Comparison of ENCODE assay signal across 8 cellular contexts in the genomic region with DNA sequence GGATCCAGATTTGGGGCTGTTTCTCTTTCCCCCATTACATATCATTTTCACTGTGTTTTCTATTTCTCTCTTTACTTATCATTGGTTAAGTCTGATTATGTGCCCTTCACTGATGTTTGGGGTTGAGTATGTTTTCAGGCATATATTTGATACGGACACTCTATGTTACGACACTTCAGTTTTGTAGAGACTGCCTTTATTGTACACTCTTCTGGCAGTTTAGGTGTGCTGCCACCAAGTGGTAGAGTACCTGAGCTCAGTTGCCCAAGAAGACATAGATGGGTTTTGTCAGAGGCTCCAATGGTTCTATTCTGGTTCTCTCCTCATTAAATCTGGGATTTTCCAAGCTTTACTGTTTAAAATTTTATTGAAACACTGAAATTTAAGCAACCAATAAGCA.
DNase-seq lines count a peak whose midpoint lies in the region; ATAC-seq, FAIRE-seq and TF ChIP-seq lines count a peak whose summit lies in the region.

No MANE protein-coding gene starts in this region.

- no peak for FAIRE-seq in GM12878 (lab: Jason Lieb, UNC)

- no peak overlapping the region for H2BK15ac ChIP-seq in mesenchymal stem cell (ENCODE audit: low read depth, poor library complexity, severe bottlenecking)

- H2AFZ ChIP-seq in GM12878 (ENCODE audit: control insufficient read depth, low read depth, low read length) (no peak overlapping the region), neural cell (ENCODE audit: low read depth, low read length) (no peak overlapping the region), mesenchymal stem cell (ENCODE audit: low read depth, low read length) (no peak overlapping the region)

- H3K14ac ChIP-seq in mesenchymal stem cell (ENCODE audit: low read length in 2 of 2) = no peak overlapping the region

- no peaks in the 10 kb centered on the region for H4K20me1 ChIP-seq in GM12878 (ENCODE audit: control insufficient read depth, insufficient read depth)
- no peaks in the 10 kb centered on the region for H4K20me1 ChIP-seq in neural cell (ENCODE audit: insufficient read depth)

- no peak for TF ChIP-seq POLR2A in GM12878 (IDR thresholded peaks at IDR 0.05; ENCODE audit: low read depth, low read length)
- no peak for TF ChIP-seq POLR2A in sigmoid colon (IDR thresholded peaks at IDR 0.05)

- no peaks in the 10 kb centered on the region for H3K9me2 ChIP-seq in neural cell (ENCODE audit: insufficient read depth, low read length)

- intact Hi-C loops in GM12878 (cut with micrococcal nuclease; ENCODE audit: unreplicated experiment) = loop anchor here (5.0 to 10.0 kb wide), 3 partner anchors 40 to 232 kb away; no protein-coding TSS in a partner anchor
- intact Hi-C loops in sigmoid colon (cut with DNase I) = no loop called here

- H4K91ac ChIP-seq in mesenchymal stem cell (ENCODE audit: low read length) = no peak overlapping the region

- ATAC-seq in GM12878 (peak; percentile 84), HG02884 (IDR thresholded peaks at IDR 0.05; ENCODE audit: unreplicated experiment) (no peak), GM21717 (IDR thresholded peaks at IDR 0.05; ENCODE audit: unreplicated experiment) (no peak)

- in situ Hi-C loops in GM12878 (cut with MboI) = no loop called here

- H3K9ac ChIP-seq in GM12878 (ENCODE audit: control insufficient read depth, insufficient read depth, low read length) (no peak overlapping the region), neural cell (ENCODE audit: low read length) (no peak overlapping the region), mesenchymal stem cell (ENCODE audit: low read length) (no peak overlapping the region)

- no peak overlapping the region for H2AK5ac ChIP-seq in mesenchymal stem cell (ENCODE audit: low read length, severe bottlenecking)

- H3K9me3 ChIP-seq in GM12878 (replicated peaks; ENCODE audit: control insufficient read depth, insufficient read depth, low read length) (peaks cover 2% of the 10 kb centered on the region; the same call in 2 of the 3 replicates), neural cell (ENCODE audit: low read length) (no peaks in the 10 kb centered on the region), mesenchymal stem cell (ENCODE audit: control insufficient read depth, low read length) (no peaks in the 10 kb centered on the region), sigmoid colon (no peaks in the 10 kb centered on the region)

- TF ChIP-seq EP300 in GM12878 (IDR thresholded peaks at IDR 0.05; ENCODE audit: borderline replicate concordance in 1 of 2, control insufficient read depth in 1 of 2, low read depth in 2 of 2, low read length in 2 of 2) (no peak), neural cell (conservative IDR thresholded peaks at IDR 0.05; ENCODE audit: poor library complexity, severe bottlenecking) (no peak), sigmoid colon (IDR thresholded peaks at IDR 0.05) (no peak)

- H3K4me3 ChIP-seq in GM12865 (ENCODE audit: low read depth, low read length) (no peak overlapping the region), GM12878 (no peak overlapping the region), neural cell (ENCODE audit: low read length) (no peak overlapping the region), mesenchymal stem cell (ENCODE audit: insufficient read depth in 1 of 2, low read depth in 1 of 2, low read length in 2 of 2) (no peak overlapping the region), sigmoid colon (no peak overlapping the region)

- no peaks in the 10 kb centered on the region for H3K79me1 ChIP-seq in mesenchymal stem cell (replicated peaks; ENCODE audit: low read length, poor library complexity, severe bottlenecking)

- no peak overlapping the region for H2BK120ac ChIP-seq in mesenchymal stem cell (ENCODE audit: low read depth, low read length)

- SMC1A ChIA-PET in GM12878 (lab: Charles Lee; ENCODE audit: uncharacterized antibody, unreplicated experiment) = interaction anchor here (0.8 to 3.2 kb wide), 16 partner anchors 10 to 306 kb away, joined by 3 to 12 read pairs (median 4); no protein-coding TSS in a partner anchor

- no peak overlapping the region for H3K4ac ChIP-seq in mesenchymal stem cell (ENCODE audit: low read depth in 1 of 2, low read length in 2 of 2)

- TF ChIP-seq CTCF in GM12865 (IDR thresholded peaks at IDR 0.05; ENCODE audit: insufficient read depth, low read depth, low read length, missing control alignments) (peak; percentile 58), GM12878 (IDR thresholded peaks at IDR 0.05 in 2 of 3, conservative IDR thresholded peaks at IDR 0.05 in 1 of 3; ENCODE audit: control insufficient read depth in 2 of 3, extremely low read depth in 1 of 3, insufficient read depth in 1 of 3, low read depth in 3 of 3, low read length in 3 of 3) (peak; percentile 55 to 60 (median 59); a peak in 5 of 6 replicates), neural cell (IDR thresholded peaks at IDR 0.05; ENCODE audit: poor library complexity, severe bottlenecking) (peak; percentile 47), sigmoid colon (IDR thresholded peaks at IDR 0.05) (peak in 2 of 4 experiments; percentile 13 to 16)

- H3K27ac ChIP-seq in GM12878 (ENCODE audit: control insufficient read depth, insufficient read depth) = no peak overlapping the region
- no peak overlapping the region for H3K27ac ChIP-seq in neural cell (ENCODE audit: low read length)
- no peak overlapping the region for H3K27ac ChIP-seq in mesenchymal stem cell (ENCODE audit: low read length, poor library complexity, severe bottlenecking)
- H3K27ac ChIP-seq in sigmoid colon = peak overlapping the region in 1 of 4 donors; percentile 83

- H4K8ac ChIP-seq in mesenchymal stem cell (ENCODE audit: low read length) = no peak overlapping the region

- H3K36me3 ChIP-seq in GM12878 (ENCODE audit: control insufficient read depth in 2 of 2, insufficient read depth in 2 of 2, low read length in 1 of 2) = no peaks in the 10 kb centered on the region
- H3K36me3 ChIP-seq in neural cell (ENCODE audit: insufficient read depth, low read length) = peaks cover 9% of the 10 kb centered on the region
- no peaks in the 10 kb centered on the region for H3K36me3 ChIP-seq in mesenchymal stem cell (ENCODE audit: control insufficient read depth in 1 of 2, insufficient read depth in 2 of 2, low read depth in 1 of 2, low read length in 2 of 2)
- no peaks in the 10 kb centered on the region for H3K36me3 ChIP-seq in sigmoid colon

- H3K4me1 ChIP-seq in GM12878 (ENCODE audit: control insufficient read depth, insufficient read depth, low read length) (peaks cover 15% of the 10 kb centered on the region), mesenchymal stem cell (ENCODE audit: control insufficient read depth, insufficient read depth, low read depth, low read length) (peaks cover 14% of the 10 kb centered on the region), sigmoid colon (peaks cover 0 to 27% (median 17%) of the 10 kb centered on the region in 4 donors)

- CTCF ChIA-PET in GM12878 (lab: Yijun Ruan, JAX) = interaction anchor here (0.6 to 4.0 kb wide), 21 partner anchors 9 to 258 kb away, joined by 3 to 32 read pairs (median 4); no protein-coding TSS in a partner anchor

- no peaks in the 10 kb centered on the region; a peak in 1 of 4 replicates for H3K27me3 ChIP-seq in GM12878 (replicated peaks in 1 of 2; ENCODE audit: control insufficient read depth in 2 of 2, insufficient read depth in 2 of 2, low read length in 1 of 2)
- no peaks in the 10 kb centered on the region for H3K27me3 ChIP-seq in neural cell (ENCODE audit: insufficient read depth, low read depth, low read length)
- no peaks in the 10 kb centered on the region for H3K27me3 ChIP-seq in mesenchymal stem cell (ENCODE audit: control insufficient read depth in 1 of 2, insufficient read depth in 1 of 2, low read length in 2 of 2)
- no peaks in the 10 kb centered on the region for H3K27me3 ChIP-seq in sigmoid colon

- POLR2A ChIA-PET in GM12878 (lab: Charles Lee) = no interaction called here

- H3K4me2 ChIP-seq in GM12878 (ENCODE audit: control insufficient read depth, insufficient read depth) = no peak overlapping the region
- H3K4me2 ChIP-seq in neural cell (ENCODE audit: low read length) = no peak overlapping the region
- no peak overlapping the region for H3K4me2 ChIP-seq in mesenchymal stem cell (ENCODE audit: low read length, poor library complexity, severe bottlenecking)

- DNase-seq in GM12865 (ENCODE audit: low read depth) (peak; percentile 57), NCI-H1105 treated with DMSO at 0.1 percent for 48 hours (lab: John Stamatoyannopoulos, UW) (peak; percentile 72), GM12878 (ENCODE audit: low read depth, low spot score) (no peak), mesenchymal stem cell (no peak), sigmoid colon (no peak)

- H2BK5ac ChIP-seq in mesenchymal stem cell (ENCODE audit: low read depth, low read length, poor library complexity, severe bottlenecking) = no peak overlapping the region

- H3K79me2 ChIP-seq in GM12878 (ENCODE audit: control insufficient read depth, insufficient read depth, low read length) (no peaks in the 10 kb centered on the region), neural cell (replicated peaks; ENCODE audit: insufficient read depth, low read length) (peaks cover 5% of the 10 kb centered on the region)

- no peak overlapping the region for H2BK12ac ChIP-seq in mesenchymal stem cell (ENCODE audit: low read length in 2 of 2)

- WGBS in GM12878 (ENCODE audit: insufficient coverage, insufficient replicate concordance, low lambda C conversion rate, missing lambda C conversion rate) = 30% methylated on average over 2 of the region's 2 CpGs
- WGBS in mesenchymal stem cell = 97% methylated on average over 2 of the region's 2 CpGs
- 81 to 93% methylated on average over 2 of the region's 2 CpGs for WGBS in sigmoid colon, 2 donors

- no peak overlapping the region for H3K23ac ChIP-seq in mesenchymal stem cell (ENCODE audit: low read length in 2 of 2)

- TF ChIP-seq RAD21 in GM12878 (IDR thresholded peaks at IDR 0.05; ENCODE audit: insufficient read depth, low read depth, low read length) (peak; percentile 59), neural cell (conservative IDR thresholded peaks at IDR 0.05) (peak; percentile 21)

- H3K18ac ChIP-seq in mesenchymal stem cell (ENCODE audit: low read depth in 1 of 2, low read length in 2 of 2) = no peak overlapping the region

- BruUV-seq in GM12878 (replicated peaks; lab: Mats Ljungman, UMichigan) = no TSS peak

- H3F3A ChIP-seq in neural cell (ENCODE audit: insufficient read depth, low read length, poor library complexity, severe bottlenecking) = no peaks in the 10 kb centered on the region

- RAD21 ChIA-PET in GM12878 (lab: Charles Lee; ENCODE audit: unreplicated experiment) = interaction anchor here (0.7 to 2.2 kb wide), 6 partner anchors 10 to 232 kb away, joined by 3 to 6 read pairs (median 4); no protein-coding TSS in a partner anchor

TF ChIP-seq in GM12878, 131 proteins besides CTCF, POLR2A, EP300 and RAD21 (continues in another document):
- TF ChIP-seq NR2C1 (IDR thresholded peaks at IDR 0.05) = no peak

TF ChIP-seq in neural cell, 6 proteins besides CTCF, POLR2A, EP300 and RAD21:
- TF ChIP-seq POLR2AphosphoS5 (IDR thresholded peaks at IDR 0.05) (no peak), SMC3 (conservative IDR thresholded peaks at IDR 0.05; ENCODE audit: poor library complexity) (peak; percentile 40), MXI1 (conservative IDR thresholded peaks at IDR 0.05; ENCODE audit: poor library complexity, severe bottlenecking) (no peak)
TF ChIP-seq in neural cell: peak in this region for 1.

Comparison
In these comparisons a context has a peak if more than half of its experiments do, and no peak if none do; other contexts are left out.
1. DNase-seq: peak in GM12865 (single experiment) and NCI-H1105 treated with DMSO at 0.1 percent for 48 hours (single experiment); none in GM12878 (single experiment), mesenchymal stem cell (single experiment) and sigmoid colon (single experiment).